In genomic region chr13:96191367-96191766, GRCh38 we compare ENCODE assay signal across 28 cellular contexts.
"Had no signal": no experiment of that assay in that cellular context is flagged by ENCODE, and none has a peak within 500 bp of the region (broad histone marks: within the 10 kb centered on the region; RNA-seq: fewer than 3 reads in every experiment).

No MANE protein-coding gene starts in this region.

- H3K9me3 ChIP-seq: esophagus muscularis mucosa, heart right ventricle, lower lobe of right lung, ovary, psoas muscle, sigmoid colon, stomach, thyroid gland, vagina had no signal

- DNase-seq: dermis blood vessel endothelial cell; effector memory CD4-positive, alpha-beta T cell; foreskin melanocyte; glutamatergic neuron; heart right ventricle; hippocampal formation; islet precursor cell; kidney glomerular epithelial cell; left colon; left ventricle myocardium superior; lower lobe of right lung; naive thymus-derived CD8-positive, alpha-beta T cell; nephron progenitor cell; occipital lobe; ovary; posterior cingulate gyrus; psoas muscle; right cardiac atrium; sigmoid colon; stimulated activated CD4-positive, alpha-beta T cell treated with anti-CD3 and anti-CD28 coated beads, Interleukin-2, amount 100 ng/mL, for 24 hours; stimulated activated CD4-positive, alpha-beta T cell treated with anti-CD3 and anti-CD28 coated beads, Interleukin-4, amount 100 ng/mL, for 24 hours; stimulated activated naive CD4-positive, alpha-beta T cell treated with Interleukin-2 at 50 U/mL for 16 hours; stomach; thyroid gland; trophoblast cell had no signal

- H3K27me3 ChIP-seq: esophagus muscularis mucosa, ovary, sigmoid colon, stomach, thyroid gland, vagina had no signal

- H3K36me3 ChIP-seq: esophagus muscularis mucosa, heart right ventricle, lower lobe of right lung, ovary, sigmoid colon, stomach, thyroid gland, vagina had no signal

- H3K4me1 ChIP-seq: heart right ventricle, lower lobe of right lung, psoas muscle, stomach, thyroid gland, vagina had no signal

- H3K4me3 ChIP-seq: esophagus muscularis mucosa, heart right ventricle, lower lobe of right lung, ovary, psoas muscle, sigmoid colon, stomach, thyroid gland, vagina had no signal

- H3K27ac ChIP-seq: esophagus muscularis mucosa, heart right ventricle, lower lobe of right lung, ovary, psoas muscle, stomach, thyroid gland, vagina had no signal

- ATAC-seq: heart right ventricle; left colon; left ventricle myocardium superior; lower lobe of right lung; naive thymus-derived CD8-positive, alpha-beta T cell; psoas muscle; right cardiac atrium; stimulated activated effector memory CD8-positive, alpha-beta T cell treated with anti-CD3 and anti-CD28 coated beads, Interleukin-12 subunit alpha, Interleukin-12 subunit beta, amount 100 ng/mL, for 72 hours had no signal
